In the genomic region with DNA sequence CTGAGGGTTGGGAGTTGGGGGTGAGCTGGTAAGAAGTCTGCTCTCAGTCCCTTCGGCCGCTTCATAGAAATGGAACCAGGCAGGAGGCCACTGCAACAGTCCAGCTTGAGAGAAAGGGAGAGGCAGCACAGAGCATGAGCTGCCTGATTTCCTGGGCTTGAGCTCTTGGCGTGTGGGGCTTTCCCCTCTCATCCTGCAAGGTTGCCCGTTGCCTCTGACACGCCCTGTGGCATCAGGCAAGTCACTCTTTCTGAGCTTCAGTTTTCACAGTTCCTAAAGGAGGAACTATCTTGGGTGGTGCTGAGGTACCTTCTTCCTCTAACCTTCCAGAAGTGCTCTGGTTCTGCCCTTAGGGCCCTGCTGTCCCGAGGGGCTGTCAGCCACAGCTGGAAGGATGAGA, we compare ENCODE assay signal across 10 cellular contexts. TPM values are rescaled to one million over a fixed set of nuclear protein-coding genes. Genes with fewer than 3 reads are reported as not detected.
A peak's percentile ranks its signal among the peaks of the same experiment; 100 is the strongest.
DNase-seq lines count a peak whose midpoint lies in the region; ATAC-seq and TF ChIP-seq lines count a peak whose summit lies in the region.
"Had no signal": no experiment of that assay in that cellular context is flagged by ENCODE, and none has a peak within 500 bp of the region (broad histone marks: within the 10 kb centered on the region; RNA-seq: fewer than 3 reads in every experiment).

No MANE protein-coding gene starts in this region.

- no peaks in the 10 kb centered on the region for H3K9me3 ChIP-seq in prostate gland
- H3K9me3 ChIP-seq in testis, result no peaks in the 10 kb centered on the region

- 72% methylated on average over 6 of the region's 6 CpGs for WGBS in prostate gland
- WGBS in testis, 2 donors, result 83% methylated on average over 3 to 6 of the region's 6 CpGs

- peaks cover 18% of the 10 kb centered on the region for H3K27me3 Mint-ChIP-seq in activated CD8-positive, alpha-beta T cell treated with anti-CD3 and anti-CD28 coated beads for 36 hours
- H3K27me3 Mint-ChIP-seq in activated CD8-positive, alpha-beta T cell treated with anti-CD3 and anti-CD28 coated beads, Interleukin-2, amount 10 ng/mL, durations not matched to agents 7 days and 5 days (ENCODE audit: low read depth), result peaks cover 20% of the 10 kb centered on the region
- H3K27me3 Mint-ChIP-seq in activated T-helper 17 cell treated with anti-CD3 and anti-CD28 coated beads, Interleukin-2, amount 50 U/mL, for 72 hours, result peaks cover 10% of the 10 kb centered on the region

- no peaks in the 10 kb centered on the region for H3K9me3 Mint-ChIP-seq in activated CD8-positive, alpha-beta T cell treated with anti-CD3 and anti-CD28 coated beads for 36 hours
- H3K9me3 Mint-ChIP-seq in activated CD8-positive, alpha-beta T cell treated with anti-CD3 and anti-CD28 coated beads, Interleukin-2, amount 10 ng/mL, durations not matched to agents 7 days and 5 days (ENCODE audit: insufficient read depth), result no peaks in the 10 kb centered on the region
- no peaks in the 10 kb centered on the region for H3K9me3 Mint-ChIP-seq in activated T-helper 17 cell treated with anti-CD3 and anti-CD28 coated beads, Interleukin-2, amount 50 U/mL, for 72 hours

- peak; percentile 42 for DNase-seq in activated CD8-positive, alpha-beta T cell treated with anti-CD3 and anti-CD28 coated beads for 36 hours
- DNase-seq in activated CD8-positive, alpha-beta T cell treated with anti-CD3 and anti-CD28 coated beads, Interleukin-2, amount 10 ng/mL, durations not matched to agents 7 days and 5 days, result no peak
- DNase-seq in Kasumi-1 (lab: John Stamatoyannopoulos, UW) (peak; percentile 22 to 44), prostate gland (ENCODE audit: low spot score) (no peak), testis (no peak), ureter (ENCODE audit: low spot score) (no peak), NCI-H1436 (lab: John Stamatoyannopoulos, UW) (no peak)
- DNase-seq: hypothalamus had no signal

- peak overlapping the region; percentile 47 to 53 for H3K27ac ChIP-seq in prostate gland
- H3K27ac ChIP-seq in testis, result no peak overlapping the region

- POLR2A ChIA-PET in activated CD8-positive, alpha-beta T cell treated with anti-CD3 and anti-CD28 coated beads for 36 hours (lab: Charles Lee), result no interaction called here
- POLR2A ChIA-PET in activated CD8-positive, alpha-beta T cell treated with anti-CD3 and anti-CD28 coated beads, Interleukin-2, amount 10 ng/mL, durations not matched to agents 7 days and 5 days (lab: Charles Lee), result no interaction called here

- no peaks in the 10 kb centered on the region for H3K36me3 Mint-ChIP-seq in activated CD8-positive, alpha-beta T cell treated with anti-CD3 and anti-CD28 coated beads for 36 hours (ENCODE audit: low read depth)
- H3K36me3 Mint-ChIP-seq in activated CD8-positive, alpha-beta T cell treated with anti-CD3 and anti-CD28 coated beads, Interleukin-2, amount 10 ng/mL, durations not matched to agents 7 days and 5 days (ENCODE audit: low read depth), result no peaks in the 10 kb centered on the region
- H3K36me3 Mint-ChIP-seq in activated T-helper 17 cell treated with anti-CD3 and anti-CD28 coated beads, Interleukin-2, amount 50 U/mL, for 72 hours (ENCODE audit: low read depth), result no peaks in the 10 kb centered on the region

- intact Hi-C loops in activated CD8-positive, alpha-beta T cell treated with anti-CD3 and anti-CD28 coated beads for 36 hours (cut with micrococcal nuclease), result no loop called here
- intact Hi-C loops in prostate gland (cut with DNase I) (no loop called here), testis (cut with DNase I; ENCODE audit: low total_unique reads) (no loop called here)

- H3K4me3 Mint-ChIP-seq in activated CD8-positive, alpha-beta T cell treated with anti-CD3 and anti-CD28 coated beads for 36 hours, result no peak overlapping the region
- H3K4me3 Mint-ChIP-seq in activated CD8-positive, alpha-beta T cell treated with anti-CD3 and anti-CD28 coated beads, Interleukin-2, amount 10 ng/mL, durations not matched to agents 7 days and 5 days, result no peak overlapping the region
- peak overlapping the region; percentile 49 for H3K4me3 Mint-ChIP-seq in activated T-helper 17 cell treated with anti-CD3 and anti-CD28 coated beads, Interleukin-2, amount 50 U/mL, for 72 hours

- no peak overlapping the region for H3K27ac Mint-ChIP-seq in activated CD8-positive, alpha-beta T cell treated with anti-CD3 and anti-CD28 coated beads for 36 hours
- H3K27ac Mint-ChIP-seq in activated CD8-positive, alpha-beta T cell treated with anti-CD3 and anti-CD28 coated beads, Interleukin-2, amount 10 ng/mL, durations not matched to agents 7 days and 5 days, result no peak overlapping the region
- H3K27ac Mint-ChIP-seq in activated T-helper 17 cell treated with anti-CD3 and anti-CD28 coated beads, Interleukin-2, amount 50 U/mL, for 72 hours, result peak overlapping the region; percentile 51

- TF ChIP-seq POLR2A in prostate gland (IDR thresholded peaks at IDR 0.05) (no peak), testis (IDR thresholded peaks at IDR 0.05) (no peak)

- H3K4me3 ChIP-seq in prostate gland (no peak overlapping the region), testis (no peak overlapping the region)

- peaks cover 6% of the 10 kb centered on the region for H3K4me1 ChIP-seq in prostate gland (replicated peaks)
- H3K4me1 ChIP-seq in testis, result peaks cover 3% of the 10 kb centered on the region

- H3K4me1 Mint-ChIP-seq in activated CD8-positive, alpha-beta T cell treated with anti-CD3 and anti-CD28 coated beads for 36 hours (ENCODE audit: low read depth), result peaks cover 5% of the 10 kb centered on the region
- H3K4me1 Mint-ChIP-seq in activated CD8-positive, alpha-beta T cell treated with anti-CD3 and anti-CD28 coated beads, Interleukin-2, amount 10 ng/mL, durations not matched to agents 7 days and 5 days (ENCODE audit: low read depth), result peaks cover 8% of the 10 kb centered on the region
- peaks cover 15% of the 10 kb centered on the region for H3K4me1 Mint-ChIP-seq in activated T-helper 17 cell treated with anti-CD3 and anti-CD28 coated beads, Interleukin-2, amount 50 U/mL, for 72 hours

- TF ChIP-seq CTCF in activated CD8-positive, alpha-beta T cell treated with anti-CD3 and anti-CD28 coated beads for 36 hours (IDR thresholded peaks at IDR 0.05), result no peak
- TF ChIP-seq CTCF in prostate gland (IDR thresholded peaks at IDR 0.05) (no peak), testis (IDR thresholded peaks at IDR 0.05) (no peak)

- H3K27me3 ChIP-seq in prostate gland (replicated peaks; ENCODE audit: insufficient read depth), result no peaks in the 10 kb centered on the region
- no peaks in the 10 kb centered on the region for H3K27me3 ChIP-seq in testis

- no peaks in the 10 kb centered on the region for H3K36me3 ChIP-seq in prostate gland
- no peaks in the 10 kb centered on the region for H3K36me3 ChIP-seq in testis (ENCODE audit: low read depth, missing control alignments)

- CTCF ChIA-PET in activated CD8-positive, alpha-beta T cell treated with anti-CD3 and anti-CD28 coated beads for 36 hours (lab: Charles Lee), result interaction anchor here (1.5 kb wide), 1 partner anchor 20 kb away, joined by 7 read pairs; no protein-coding TSS in a partner anchor
- CTCF ChIA-PET in activated CD8-positive, alpha-beta T cell treated with anti-CD3 and anti-CD28 coated beads, Interleukin-2, amount 10 ng/mL, durations not matched to agents 7 days and 5 days (lab: Charles Lee), result interaction anchor here (1.2 to 1.3 kb wide), 2 partner anchors 41 to 94 kb away, joined by 3 to 4 read pairs; no protein-coding TSS in a partner anchor

- peak; percentile 67 for ATAC-seq in activated CD8-positive, alpha-beta T cell treated with anti-CD3 and anti-CD28 coated beads for 36 hours
- no peak for ATAC-seq in activated CD8-positive, alpha-beta T cell treated with anti-CD3 and anti-CD28 coated beads, Interleukin-2, amount 10 ng/mL, durations not matched to agents 7 days and 5 days
- ATAC-seq in activated T-helper 17 cell treated with anti-CD3 and anti-CD28 coated beads, Interleukin-2, amount 50 U/mL, for 72 hours (replicated peaks), result peak; percentile 81

RNA-seq across cellular contexts. Expression of a gene that starts 4.9 kb away (rescaled TPM):
- not detected for total RNA-seq in activated CD8-positive, alpha-beta T cell treated with anti-CD3 and anti-CD28 coated beads for 36 hours
- total RNA-seq in activated CD8-positive, alpha-beta T cell treated with anti-CD3 and anti-CD28 coated beads, Interleukin-2, amount 10 ng/mL, durations not matched to agents 7 days and 5 days, result not detected
- under 1 TPM in 1 of 2 donors, not detected in 1; 0.15 TPM for total RNA-seq in activated T-helper 17 cell treated with anti-CD3 and anti-CD28 coated beads, Interleukin-2, amount 50 U/mL, for 72 hours
- 1 to 10 TPM in 1 of 2 donors, not detected in 1; 1.4 TPM for total RNA-seq in prostate gland
- 1 to 10 TPM; 2.2 to 2.9 TPM for total RNA-seq in testis
- 1.3 TPM for polyA plus RNA-seq in testis (ENCODE audit: insufficient read depth, low read depth, low replicate concordance)
- not detected for total RNA-seq in ureter
- total RNA-seq: OCI-LY7 had no signal

RNA-seq across cellular contexts. Expression of a gene that starts 30.0 kb away (rescaled TPM):
- 1 to 10 TPM; 3.4 to 5.3 TPM for total RNA-seq in activated CD8-positive, alpha-beta T cell treated with anti-CD3 and anti-CD28 coated beads for 36 hours
- total RNA-seq in activated CD8-positive, alpha-beta T cell treated with anti-CD3 and anti-CD28 coated beads, Interleukin-2, amount 10 ng/mL, durations not matched to agents 7 days and 5 days, result 1 to 10 TPM; 1.8 to 2.4 TPM
- total RNA-seq in activated T-helper 17 cell treated with anti-CD3 and anti-CD28 coated beads, Interleukin-2, amount 50 U/mL, for 72 hours, result 1 to 10 TPM; 2.1 to 3.7 TPM
- 10 to 100 TPM; 11.5 to 67.4 TPM for total RNA-seq in prostate gland
- 1 to 10 TPM; 2.5 to 6.0 TPM for total RNA-seq in testis
- 5.7 TPM for polyA plus RNA-seq in testis (ENCODE audit: insufficient read depth, low read depth, low replicate concordance)
- 0.29 TPM for total RNA-seq in ureter

RNA-seq across cellular contexts. Expression of a gene that starts 33.6 kb away (rescaled TPM):
- total RNA-seq in activated CD8-positive, alpha-beta T cell treated with anti-CD3 and anti-CD28 coated beads for 36 hours, result not detected
- total RNA-seq in activated CD8-positive, alpha-beta T cell treated with anti-CD3 and anti-CD28 coated beads, Interleukin-2, amount 10 ng/mL, durations not matched to agents 7 days and 5 days, result under 1 TPM; 0.29 to 0.61 TPM
- total RNA-seq in activated T-helper 17 cell treated with anti-CD3 and anti-CD28 coated beads, Interleukin-2, amount 50 U/mL, for 72 hours, result under 1 TPM; 0.19 to 0.45 TPM
- total RNA-seq in prostate gland, result 100 to 1,000 TPM in 1 of 2 donors, 10 to 100 TPM in 1; 41.9 to 152 TPM
- 10 to 100 TPM in 1 of 2 donors, 1 to 10 TPM in 1; 5.0 to 11.1 TPM for total RNA-seq in testis
- polyA plus RNA-seq in testis (ENCODE audit: insufficient read depth, low read depth, low replicate concordance), result 12.9 TPM
- total RNA-seq in ureter, result 18.8 TPM

Comparison
In these comparisons a context has a peak if more than half of its experiments do, and no peak if none do; other contexts are left out.
1. DNase-seq: peak in activated CD8-positive, alpha-beta T cell treated with anti-CD3 and anti-CD28 coated beads for 36 hours (single experiment) and Kasumi-1 (2 of 2); none in activated CD8-positive, alpha-beta T cell treated with anti-CD3 and anti-CD28 coated beads, Interleukin-2, amount 10 ng/mL, durations not matched to agents 7 days and 5 days (single experiment), prostate gland (single experiment), testis (single experiment), ureter (single experiment) and NCI-H1436 (single experiment).
2. H3K27ac ChIP-seq: peak in prostate gland (2 of 2); none in testis (0 of 2).